ENCODE assay signal across 8 cellular contexts in the genomic region with DNA sequence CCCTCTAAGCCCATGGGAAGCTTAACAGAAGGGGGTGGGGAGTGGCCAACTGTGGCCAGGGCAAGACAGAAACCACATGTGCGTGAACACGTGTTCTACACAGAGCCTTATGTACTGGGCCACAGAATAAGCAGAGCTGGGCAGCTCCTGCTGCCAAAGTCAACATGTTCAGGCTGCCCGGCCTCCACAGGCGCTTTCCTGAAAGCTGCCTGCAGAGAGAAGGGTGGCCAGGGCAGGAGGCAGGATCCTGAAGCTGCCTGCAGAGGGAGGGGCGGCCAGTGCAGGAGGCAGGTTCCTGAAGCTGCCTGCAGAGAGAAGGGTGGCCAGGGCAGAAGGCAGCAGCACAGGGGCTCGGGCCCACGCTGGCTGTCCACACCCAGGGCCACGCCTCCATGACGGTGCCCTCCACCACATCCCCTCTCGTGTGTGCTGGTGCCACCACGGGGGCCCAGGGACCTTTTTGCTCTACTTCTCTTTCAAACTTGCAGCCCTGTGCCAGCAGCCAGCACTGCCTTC.
DNase-seq lines count a peak whose midpoint lies in the region; ATAC-seq and TF ChIP-seq lines count a peak whose summit lies in the region.

No MANE protein-coding gene starts in this region.

- H3K9me3 ChIP-seq in HCT116 (ENCODE audit: control insufficient read depth in 1 of 2, insufficient read depth in 1 of 2, low read depth in 1 of 2, low read length in 2 of 2) = no peaks in the 10 kb centered on the region
- no peaks in the 10 kb centered on the region for H3K9me3 ChIP-seq in heart right ventricle
- no peaks in the 10 kb centered on the region for H3K9me3 ChIP-seq in sigmoid colon

- ATAC-seq in HCT116 (peak; percentile 28; the same call in 1 of the 2 replicates), heart right ventricle (peak; percentile 42 to 85 (median 74)), GM18498 (IDR thresholded peaks at IDR 0.05; ENCODE audit: unreplicated experiment) (no peak)

- H3K9me3 Mint-ChIP-seq in activated naive CD8-positive, alpha-beta T cell treated with anti-CD3 and anti-CD28 coated beads for 36 hours = no peaks in the 10 kb centered on the region

- H3K4me3 ChIP-seq in ACC112 (ENCODE audit: low read depth, low read length) (no peak overlapping the region), HCT116 (replicated peaks in 1 of 2; ENCODE audit: low read depth in 1 of 2, low read length in 2 of 2) (no peak overlapping the region), heart right ventricle (peak overlapping the region in 1 of 10 donors; percentile 8), sigmoid colon (no peak overlapping the region)

- H2AFZ ChIP-seq in ACC112 (ENCODE audit: low read length, unreplicated experiment) = no peak overlapping the region
- no peak overlapping the region for H2AFZ ChIP-seq in HCT116 (ENCODE audit: low read depth, low read length, poor library complexity, severe bottlenecking)

- peaks cover 96% of the 10 kb centered on the region for H3K79me2 ChIP-seq in ACC112 (ENCODE audit: control insufficient read depth, insufficient read depth, low read length, unreplicated experiment)
- H3K79me2 ChIP-seq in HCT116 (ENCODE audit: insufficient read depth, low read length) = peaks cover 99% of the 10 kb centered on the region

- no peaks in the 10 kb centered on the region for H3K9me2 ChIP-seq in HCT116 (ENCODE audit: insufficient read depth)

- CTCF ChIA-PET in HCT116 (lab: Charles Lee) = no interaction called here

- TF ChIP-seq POLR2A in HCT116 (IDR thresholded peaks at IDR 0.05; ENCODE audit: borderline replicate concordance, extremely low read depth, insufficient read depth, insufficient read length) (no peak), sigmoid colon (IDR thresholded peaks at IDR 0.05) (no peak)

- H3K9ac ChIP-seq in HCT116 (ENCODE audit: low read length) = no peak overlapping the region

- TF ChIP-seq RAD21 in HCT116 (IDR thresholded peaks at IDR 0.05; ENCODE audit: low read depth) = no peak

- H3K4me1 Mint-ChIP-seq in activated naive CD8-positive, alpha-beta T cell treated with anti-CD3 and anti-CD28 coated beads for 36 hours = peaks cover 77% of the 10 kb centered on the region

- intact Hi-C loops in HCT116 (cut with micrococcal nuclease) (no loop called here), heart right ventricle (cut with DNase I) (no loop called here), sigmoid colon (cut with DNase I) (no loop called here)

- RAD21 ChIA-PET in HCT116 (lab: Charles Lee; ENCODE audit: low non-redundant PET in 1 of 2, low total read pairs in 2 of 2, uncharacterized antibody in 2 of 2, unreplicated experiment in 2 of 2) = no interaction called here

- peaks cover 65% of the 10 kb centered on the region; the same call in 1 of the 2 replicates for H4K20me1 ChIP-seq in HCT116 (ENCODE audit: insufficient read depth)

- 27 to 34% methylated on average over 9 to 11 of the region's 11 CpGs for WGBS in heart right ventricle, 2 donors
- WGBS in sigmoid colon, 2 donors = 11 to 27% methylated on average over 11 of the region's 11 CpGs

- peak overlapping the region; percentile 23 for H3K4me3 Mint-ChIP-seq in activated naive CD8-positive, alpha-beta T cell treated with anti-CD3 and anti-CD28 coated beads for 36 hours

- TF ChIP-seq CTCF in HCT116 (IDR thresholded peaks at IDR 0.05 in 2 of 3, conservative IDR thresholded peaks at IDR 0.05 in 1 of 3; ENCODE audit: borderline replicate concordance in 1 of 3, insufficient read depth in 1 of 3, low read depth in 2 of 3, low read length in 2 of 3) (no peak), heart right ventricle (IDR thresholded peaks at IDR 0.05) (peak in 5 of 9 donors; percentile 8 to 33 (median 11)), sigmoid colon (IDR thresholded peaks at IDR 0.05) (no peak)

- no peaks in the 10 kb centered on the region for H3K27me3 Mint-ChIP-seq in activated naive CD8-positive, alpha-beta T cell treated with anti-CD3 and anti-CD28 coated beads for 36 hours

- peak overlapping the region; percentile 79 for H3K27ac Mint-ChIP-seq in activated naive CD8-positive, alpha-beta T cell treated with anti-CD3 and anti-CD28 coated beads for 36 hours

- peaks cover 22% of the 10 kb centered on the region for H3K36me3 Mint-ChIP-seq in activated naive CD8-positive, alpha-beta T cell treated with anti-CD3 and anti-CD28 coated beads for 36 hours

- H3K27ac ChIP-seq in ACC112 (ENCODE audit: low read depth, low read length) (peak overlapping the region; percentile 72; the same call in 1 of the 2 replicates), HCT116 (ENCODE audit: low read depth, low read length) (no peak overlapping the region), heart right ventricle (peak overlapping the region in 7 of 10 donors; percentile 15 to 56 (median 42)), sigmoid colon (peak overlapping the region; percentile 32 to 62 (median 50))

- H3K27me3 ChIP-seq in ACC112 (ENCODE audit: insufficient read depth, low read length) (no peaks in the 10 kb centered on the region), HCT116 (ENCODE audit: insufficient read depth, low read length) (no peaks in the 10 kb centered on the region), heart right ventricle (no peaks in the 10 kb centered on the region), sigmoid colon (no peaks in the 10 kb centered on the region)

- TF ChIP-seq EP300 in sigmoid colon (IDR thresholded peaks at IDR 0.05) = peak in 1 of 4 donors; percentile 22

- H3K36me3 ChIP-seq in ACC112 (ENCODE audit: insufficient read depth, low read length) = no peaks in the 10 kb centered on the region
- H3K36me3 ChIP-seq in HCT116 (ENCODE audit: control insufficient read depth in 1 of 2, insufficient read depth in 2 of 2, low read length in 2 of 2) = no peaks in the 10 kb centered on the region
- H3K36me3 ChIP-seq in heart right ventricle = no peaks in the 10 kb centered on the region
- H3K36me3 ChIP-seq in sigmoid colon = no peaks in the 10 kb centered on the region

- H3K4me1 ChIP-seq in ACC112 (ENCODE audit: control insufficient read depth, insufficient read depth, low read length, unreplicated experiment) (peaks cover 58% of the 10 kb centered on the region), HCT116 (ENCODE audit: control insufficient read depth in 1 of 2, insufficient read depth in 2 of 2, low read length in 2 of 2) (peaks cover 6 to 37% of the 10 kb centered on the region in 2 experiments), heart right ventricle (peaks cover 57 to 96% (median 90%) of the 10 kb centered on the region in 9 donors), sigmoid colon (peaks cover 0 to 85% (median 82%) of the 10 kb centered on the region in 4 donors)

- H3K4me2 ChIP-seq in HCT116 (ENCODE audit: low read length) = no peak overlapping the region

- POLR2A ChIA-PET in HCT116 (lab: Charles Lee) = no interaction called here

- BruUV-seq in HCT116 (replicated peaks; lab: Mats Ljungman, UMichigan) = no TSS peak

- DNase-seq in HCT116 (ENCODE audit: low read depth, low spot score) (no peak), heart right ventricle (peak; percentile 43 to 62), sigmoid colon (peak; percentile 78), NCI-H1930 (lab: John Stamatoyannopoulos, UW) (no peak)
- peak; percentile 42 for DNase-seq in activated naive CD8-positive, alpha-beta T cell treated with anti-CD3 and anti-CD28 coated beads for 36 hours
- DNase-seq in stimulated activated CD4-positive, alpha-beta T cell treated with anti-CD3 and anti-CD28 coated beads, Interleukin-12 subunit alpha, Interleukin-12 subunit beta, amount 100 ng/mL, for 4 hours = no peak

TF ChIP-seq in HCT116, 20 proteins besides CTCF, POLR2A, EP300 and RAD21 (continues in another document):
- TF ChIP-seq SIN3A (IDR thresholded peaks at IDR 0.05; ENCODE audit: low read depth) (no peak), SRF (IDR thresholded peaks at IDR 0.05; ENCODE audit: low read depth) (no peak), CEBPB (IDR thresholded peaks at IDR 0.05; ENCODE audit: low read depth) (no peak), CBX3 (IDR thresholded peaks at IDR 0.05; ENCODE audit: low read depth) (no peak), SP1 (IDR thresholded peaks at IDR 0.05; ENCODE audit: low read depth) (no peak), ZFX (IDR thresholded peaks at IDR 0.05) (no peak), ZNF274 (IDR thresholded peaks at IDR 0.05; ENCODE audit: low read depth, low read length) (no peak), YY1 (IDR thresholded peaks at IDR 0.05; ENCODE audit: extremely low read depth, insufficient replicate concordance, low read depth, low read length) (no peak), JUND (IDR thresholded peaks at IDR 0.05) (no peak), POLR2AphosphoS5 (IDR thresholded peaks at IDR 0.05; ENCODE audit: low read depth, low read length) (no peak), TCF7L2 (IDR thresholded peaks at IDR 0.05; ENCODE audit: borderline replicate concordance, extremely low read depth, insufficient read depth, insufficient read length) (no peak), EZH2 (IDR thresholded peaks at IDR 0.05) (no peak), FOSL1 (IDR thresholded peaks at IDR 0.05; ENCODE audit: low read depth) (no peak), EZH2phosphoT487 (IDR thresholded peaks at IDR 0.05; ENCODE audit: borderline replicate concordance) (no peak)
- TF ChIP-seq, protein P1, sequence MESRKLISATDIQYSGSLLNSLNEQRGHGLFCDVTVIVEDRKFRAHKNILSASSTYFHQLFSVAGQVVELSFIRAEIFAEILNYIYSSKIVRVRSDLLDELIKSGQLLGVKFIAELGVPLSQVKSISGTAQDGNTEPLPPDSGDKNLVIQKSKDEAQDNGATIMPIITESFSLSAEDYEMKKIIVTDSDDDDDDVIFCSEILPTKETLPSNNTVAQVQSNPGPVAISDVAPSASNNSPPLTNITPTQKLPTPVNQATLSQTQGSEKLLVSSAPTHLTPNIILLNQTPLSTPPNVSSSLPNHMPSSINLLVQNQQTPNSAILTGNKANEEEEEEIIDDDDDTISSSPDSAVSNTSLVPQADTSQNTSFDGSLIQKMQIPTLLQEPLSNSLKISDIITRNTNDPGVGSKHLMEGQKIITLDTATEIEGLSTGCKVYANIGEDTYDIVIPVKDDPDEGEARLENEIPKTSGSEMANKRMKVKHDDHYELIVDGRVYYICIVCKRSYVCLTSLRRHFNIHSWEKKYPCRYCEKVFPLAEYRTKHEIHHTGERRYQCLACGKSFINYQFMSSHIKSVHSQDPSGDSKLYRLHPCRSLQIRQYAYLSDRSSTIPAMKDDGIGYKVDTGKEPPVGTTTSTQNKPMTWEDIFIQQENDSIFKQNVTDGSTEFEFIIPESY (IDR thresholded peaks at IDR 0.05; ENCODE audit: extremely low read depth, insufficient replicate concordance, low read length) = no peak
- TF ChIP-seq, protein P2, sequence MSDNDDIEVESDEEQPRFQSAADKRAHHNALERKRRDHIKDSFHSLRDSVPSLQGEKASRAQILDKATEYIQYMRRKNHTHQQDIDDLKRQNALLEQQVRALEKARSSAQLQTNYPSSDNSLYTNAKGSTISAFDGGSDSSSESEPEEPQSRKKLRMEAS (IDR thresholded peaks at IDR 0.05) = no peak
- TF ChIP-seq, protein P3, sequence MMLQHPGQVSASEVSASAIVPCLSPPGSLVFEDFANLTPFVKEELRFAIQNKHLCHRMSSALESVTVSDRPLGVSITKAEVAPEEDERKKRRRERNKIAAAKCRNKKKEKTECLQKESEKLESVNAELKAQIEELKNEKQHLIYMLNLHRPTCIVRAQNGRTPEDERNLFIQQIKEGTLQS (IDR thresholded peaks at IDR 0.05) = no peak

Comparison
In these comparisons a context has a peak if more than half of its experiments do, and no peak if none do; other contexts are left out.
1. DNase-seq: peak in activated naive CD8-positive, alpha-beta T cell treated with anti-CD3 and anti-CD28 coated beads for 36 hours (single experiment), heart right ventricle (2 of 2) and sigmoid colon (single experiment); none in HCT116 (single experiment), stimulated activated CD4-positive, alpha-beta T cell treated with anti-CD3 and anti-CD28 coated beads, Interleukin-12 subunit alpha, Interleukin-12 subunit beta, amount 100 ng/mL, for 4 hours (single experiment) and NCI-H1930 (0 of 2).
2. CTCF ChIP-seq: peak in heart right ventricle (5 of 9); none in HCT116 (0 of 3) and sigmoid colon (0 of 4).